In genomic region chr3:98147179-98147578, GRCh38 we compare ENCODE assay signal across 1 cellular context.
TF ChIP-seq lines count a peak whose summit lies in the region.

TSS of gene OR5H14 (plus strand) at chr3:98147479. CDS start at chr3:98149386, 1,907 bp downstream.

TF ChIP-seq in WTC11, 78 proteins besides CTCF, POLR2A, EP300 and RAD21 (continued from another document):
- no peak for TF ChIP-seq PRDM15 (CRISPR knock-in tag; IDR thresholded peaks at IDR 0.05)
- TF ChIP-seq NR3C1 (CRISPR knock-in tag; conservative IDR thresholded peaks at IDR 0.05; ENCODE audit: low read depth): no peak
- no peak for TF ChIP-seq GABPB1 (CRISPR knock-in tag; IDR thresholded peaks at IDR 0.05)
- no peak for TF ChIP-seq OVOL2 (CRISPR knock-in tag; IDR thresholded peaks at IDR 0.05; ENCODE audit: borderline replicate concordance)
- no peak for TF ChIP-seq ZNF317 (CRISPR knock-in tag; IDR thresholded peaks at IDR 0.05; ENCODE audit: borderline replicate concordance, low read depth)
- TF ChIP-seq FOXP1 (CRISPR knock-in tag; IDR thresholded peaks at IDR 0.05; ENCODE audit: borderline replicate concordance): no peak
- TF ChIP-seq RELA (CRISPR knock-in tag; IDR thresholded peaks at IDR 0.05; ENCODE audit: borderline replicate concordance): no peak
- no peak for TF ChIP-seq HMGXB4 (CRISPR knock-in tag; IDR thresholded peaks at IDR 0.05)
- TF ChIP-seq NR1H2 (CRISPR knock-in tag; IDR thresholded peaks at IDR 0.05): no peak
- TF ChIP-seq GTF2I (CRISPR knock-in tag; conservative IDR thresholded peaks at IDR 0.05): no peak
- no peak for TF ChIP-seq ZMAT4 (CRISPR knock-in tag; IDR thresholded peaks at IDR 0.05)
